Comparison of ENCODE assay signal across 11 cellular contexts in the genomic region with DNA sequence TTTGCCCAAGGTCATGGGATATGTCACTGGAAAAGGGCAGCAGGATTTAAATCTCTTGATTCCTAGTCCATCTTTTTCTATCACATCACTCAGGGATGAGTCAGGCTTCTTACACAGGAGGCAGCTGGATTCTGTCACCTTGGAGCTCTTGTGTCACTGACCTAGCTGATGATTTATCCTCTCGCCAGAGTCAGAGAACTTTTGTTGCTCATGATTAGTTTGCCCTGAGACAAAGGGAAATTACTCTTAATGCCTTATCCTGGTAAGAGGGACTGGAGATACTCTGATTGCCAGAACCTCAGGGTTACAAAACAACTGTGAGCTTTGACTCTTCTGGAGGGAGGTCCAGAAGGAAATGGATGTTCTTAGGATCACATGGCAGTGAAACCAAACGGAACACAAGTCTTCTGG. TPM values are rescaled to one million over a fixed set of nuclear protein-coding genes. Genes with fewer than 3 reads are reported as not detected.
A peak's percentile ranks its signal among the peaks of the same experiment; 100 is the strongest.
DNase-seq lines count a peak whose midpoint lies in the region; ATAC-seq and TF ChIP-seq lines count a peak whose summit lies in the region.
"Had no signal": no experiment of that assay in that cellular context is flagged by ENCODE, and none has a peak within 500 bp of the region (broad histone marks: within the 10 kb centered on the region; RNA-seq: fewer than 3 reads in every experiment).

No MANE protein-coding gene starts in this region.

- no peaks in the 10 kb centered on the region for H3K9me3 Mint-ChIP-seq in activated naive CD8-positive, alpha-beta T cell treated with anti-CD3 and anti-CD28 coated beads for 36 hours

- no peak for TF ChIP-seq CTCF in HCT116 (IDR thresholded peaks at IDR 0.05 in 2 of 3, conservative IDR thresholded peaks at IDR 0.05 in 1 of 3; ENCODE audit: borderline replicate concordance in 1 of 3, insufficient read depth in 1 of 3, low read depth in 2 of 3, low read length in 2 of 3)

- H3K4me1 Mint-ChIP-seq in activated naive CD8-positive, alpha-beta T cell treated with anti-CD3 and anti-CD28 coated beads for 36 hours, result peaks cover 2% of the 10 kb centered on the region

- BruUV-seq in HCT116 (replicated peaks; lab: Mats Ljungman, UMichigan), result no TSS peak

- no peak overlapping the region for H3K27ac Mint-ChIP-seq in activated naive CD8-positive, alpha-beta T cell treated with anti-CD3 and anti-CD28 coated beads for 36 hours

- no peak overlapping the region for H3K9ac ChIP-seq in HCT116 (ENCODE audit: low read length)
- no peak overlapping the region for H3K9ac ChIP-seq in adipocyte (ENCODE audit: low read length)

- H3K27me3 Mint-ChIP-seq in activated naive CD8-positive, alpha-beta T cell treated with anti-CD3 and anti-CD28 coated beads for 36 hours, result no peaks in the 10 kb centered on the region

- DNase-seq in HCT116 (ENCODE audit: low read depth, low spot score) (peak; percentile 12), adipocyte (ENCODE audit: low read depth) (peak; percentile 69), left ventricle myocardium superior (no peak), smooth muscle cell of the brain vasculature (ENCODE audit: low read depth, low spot score) (peak; percentile 26), DMS153 treated with DMSO at 0.1 percent for 48 hours (lab: John Stamatoyannopoulos, UW; ENCODE audit: unreplicated experiment) (no peak), activated gamma-delta T cell (lab: John Stamatoyannopoulos, UW) (no peak)
- no peak for DNase-seq in activated naive CD8-positive, alpha-beta T cell treated with anti-CD3 and anti-CD28 coated beads for 36 hours
- DNase-seq: effector memory CD4-positive, alpha-beta T cell; NCI-H1930 had no signal

- H3K4me1 ChIP-seq in HCT116 (ENCODE audit: control insufficient read depth in 1 of 2, insufficient read depth in 2 of 2, low read length in 2 of 2) (peaks cover 0 to 10% of the 10 kb centered on the region in 2 experiments; a peak in 2 of 4 replicates), adipocyte (ENCODE audit: control insufficient read depth, insufficient read depth, low read length) (peaks cover 27% of the 10 kb centered on the region)

- H3K27me3 ChIP-seq in HCT116 (ENCODE audit: insufficient read depth, low read length), result no peaks in the 10 kb centered on the region
- no peaks in the 10 kb centered on the region for H3K27me3 ChIP-seq in adipocyte (replicated peaks; ENCODE audit: control insufficient read depth, insufficient read depth, low read length)
- H3K27me3 ChIP-seq: ovary had no signal

- no peaks in the 10 kb centered on the region for H4K20me1 ChIP-seq in HCT116 (ENCODE audit: insufficient read depth)

- no peak for TF ChIP-seq RAD21 in HCT116 (IDR thresholded peaks at IDR 0.05; ENCODE audit: low read depth)

- POLR2A ChIA-PET in HCT116 (lab: Charles Lee), result interaction anchor here (1.2 kb wide), 1 partner anchor 12 kb away, joined by 3 read pairs; no protein-coding TSS in a partner anchor

- H3K9me3 ChIP-seq in HCT116 (ENCODE audit: control insufficient read depth in 1 of 2, insufficient read depth in 1 of 2, low read depth in 1 of 2, low read length in 2 of 2), result no peaks in the 10 kb centered on the region
- no peaks in the 10 kb centered on the region for H3K9me3 ChIP-seq in adipocyte (ENCODE audit: control insufficient read depth, low read length)
- H3K9me3 ChIP-seq: ovary had no signal

- no peak overlapping the region for H3K27ac ChIP-seq in HCT116 (ENCODE audit: low read depth, low read length)

- H3K36me3 ChIP-seq in HCT116 (ENCODE audit: control insufficient read depth in 1 of 2, insufficient read depth in 2 of 2, low read length in 2 of 2), result peaks cover 2 to 5% of the 10 kb centered on the region in 2 experiments; a peak in 3 of 4 replicates
- peaks cover 7% of the 10 kb centered on the region for H3K36me3 ChIP-seq in adipocyte (ENCODE audit: control insufficient read depth, insufficient read depth, low read length, severe bottlenecking)
- H3K36me3 ChIP-seq: ovary had no signal

- peaks cover 14% of the 10 kb centered on the region for H3K36me3 Mint-ChIP-seq in activated naive CD8-positive, alpha-beta T cell treated with anti-CD3 and anti-CD28 coated beads for 36 hours

- no peak overlapping the region for H3K4me3 Mint-ChIP-seq in activated naive CD8-positive, alpha-beta T cell treated with anti-CD3 and anti-CD28 coated beads for 36 hours

- H3K4me3 ChIP-seq in HCT116 (replicated peaks in 1 of 2; ENCODE audit: low read depth in 1 of 2, low read length in 2 of 2) (no peak overlapping the region), adipocyte (ENCODE audit: low read length) (no peak overlapping the region)
- H3K4me3 ChIP-seq: ovary had no signal

- no peak overlapping the region for H2AFZ ChIP-seq in HCT116 (ENCODE audit: low read depth, low read length, poor library complexity, severe bottlenecking)

- H3K4me2 ChIP-seq in HCT116 (ENCODE audit: low read length), result peak overlapping the region; percentile 18; the same call in 1 of the 2 replicates

- RAD21 ChIA-PET in HCT116 (lab: Charles Lee; ENCODE audit: low non-redundant PET in 1 of 2, low total read pairs in 2 of 2, uncharacterized antibody in 2 of 2, unreplicated experiment in 2 of 2), result no interaction called here

- ATAC-seq in HCT116, result peak; percentile 54
- peak; percentile 73 for ATAC-seq in left ventricle myocardium superior
- no peak for ATAC-seq in GM18858 (IDR thresholded peaks at IDR 0.05; ENCODE audit: unreplicated experiment)

- no peaks in the 10 kb centered on the region for H3K9me2 ChIP-seq in HCT116 (ENCODE audit: insufficient read depth)

- CTCF ChIA-PET in HCT116 (lab: Charles Lee), result no interaction called here

- intact Hi-C loops in HCT116 (cut with micrococcal nuclease), result no loop called here
- intact Hi-C loops in left ventricle myocardium superior (cut with micrococcal nuclease), result no loop called here

- no peak for TF ChIP-seq POLR2A in HCT116 (IDR thresholded peaks at IDR 0.05; ENCODE audit: borderline replicate concordance, extremely low read depth, insufficient read depth, insufficient read length)

- H3K79me2 ChIP-seq in HCT116 (ENCODE audit: insufficient read depth, low read length), result no peaks in the 10 kb centered on the region

TF ChIP-seq in HCT116, 20 proteins besides CTCF, POLR2A, EP300 and RAD21:
- TF ChIP-seq FOSL1 (IDR thresholded peaks at IDR 0.05; ENCODE audit: low read depth), result 0 out of 2 replicates have a peak, but pooled peaks have one; percentile 23
- no peak for TF ChIP-seq YY1 (IDR thresholded peaks at IDR 0.05; ENCODE audit: extremely low read depth, insufficient replicate concordance, low read depth, low read length)

RNA-seq across cellular contexts. Expression of gene COA4, which starts 10.1 kb away (rescaled TPM):
- 97.0 TPM for total RNA-seq in HCT116 (2021; ENCODE audit: unreplicated experiment)
- 107 and 111 TPM in 2 replicates for polyA plus RNA-seq in HCT116 (2012)
- total RNA-seq in left ventricle myocardium superior, result 49.9 TPM
- total RNA-seq in activated naive CD8-positive, alpha-beta T cell treated with anti-CD3 and anti-CD28 coated beads for 36 hours, result 100 to 1,000 TPM; 118 to 124 TPM

RNA-seq across cellular contexts. Expression of gene PAAF1, which starts 10.2 kb away (rescaled TPM):
- total RNA-seq in HCT116 (2021; ENCODE audit: unreplicated experiment), result 15.5 TPM
- polyA plus RNA-seq in HCT116 (2012), result 13.2 and 15.7 TPM in 2 replicates
- total RNA-seq in left ventricle myocardium superior, result 13.7 TPM
- 10 to 100 TPM; 33.6 to 33.8 TPM for total RNA-seq in activated naive CD8-positive, alpha-beta T cell treated with anti-CD3 and anti-CD28 coated beads for 36 hours

Comparison
In these comparisons a context has a peak if more than half of its experiments do, and no peak if none do; other contexts are left out.
1. DNase-seq: peak in HCT116 (single experiment), adipocyte (single experiment) and smooth muscle cell of the brain vasculature (single experiment); none in left ventricle myocardium superior (single experiment), DMS153 treated with DMSO at 0.1 percent for 48 hours (single experiment), activated gamma-delta T cell (single experiment) and activated naive CD8-positive, alpha-beta T cell treated with anti-CD3 and anti-CD28 coated beads for 36 hours (single experiment).